ENCODE assay signal across 8 cellular contexts in the genomic region with DNA sequence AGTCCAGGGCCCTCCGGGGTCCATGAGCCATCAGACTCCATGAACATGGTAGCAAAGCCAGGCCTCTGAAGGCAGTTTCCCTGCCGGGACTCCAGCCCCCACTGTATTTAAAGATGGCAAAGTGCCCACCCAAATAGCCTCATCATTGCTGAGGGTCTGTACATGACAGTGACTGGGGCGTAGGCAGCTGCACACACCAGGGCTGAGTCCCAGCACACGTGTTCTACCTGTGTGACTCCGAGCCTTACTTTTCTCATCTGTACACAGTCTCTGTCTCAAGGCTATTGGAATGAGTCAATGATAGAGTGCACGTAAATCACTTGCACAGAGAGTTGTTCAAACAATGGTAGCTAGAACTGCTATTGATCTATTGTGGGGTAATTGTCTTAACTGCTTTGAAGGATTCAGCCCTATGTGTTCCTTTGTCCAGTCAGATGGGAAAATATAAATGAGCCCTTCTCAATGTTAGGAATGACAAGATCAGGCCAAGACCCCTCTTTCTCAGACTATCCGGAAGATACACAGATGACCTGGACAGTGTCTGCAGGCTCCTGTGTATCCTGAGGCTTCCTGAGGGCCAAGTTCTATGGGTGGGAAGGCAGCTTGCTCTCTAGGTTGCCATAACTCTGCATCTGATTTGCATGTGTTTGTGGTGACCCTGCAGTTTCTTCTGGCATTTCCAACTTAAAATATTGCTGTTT. TPM values are rescaled to one million over a fixed set of nuclear protein-coding genes. Genes with fewer than 3 reads are reported as not detected.
DNase-seq lines count a peak whose midpoint lies in the region; ATAC-seq and TF ChIP-seq lines count a peak whose summit lies in the region.

No MANE protein-coding gene starts in this region.

- no peak overlapping the region for H3K9ac ChIP-seq in mesenchymal stem cell (ENCODE audit: low read length)

- POLR2A ChIA-PET in activated CD8-positive, alpha-beta T cell treated with anti-CD3 and anti-CD28 coated beads, Interleukin-2, amount 10 ng/mL, durations not matched to agents 7 days and 5 days (lab: Charles Lee): interaction anchor here (0.8 to 11.9 kb wide), 7 partner anchors 8 to 86 kb away, joined by 3 to 276 read pairs (median 6); partner anchors contain the start of gene IKBKE

- H2BK15ac ChIP-seq in mesenchymal stem cell (ENCODE audit: low read depth, poor library complexity, severe bottlenecking): peak overlapping the region; percentile 65

- no peak overlapping the region for H2BK12ac ChIP-seq in mesenchymal stem cell (ENCODE audit: low read length in 2 of 2)

- TF ChIP-seq CTCF in testis (IDR thresholded peaks at IDR 0.05): no peak

- H4K8ac ChIP-seq in mesenchymal stem cell (ENCODE audit: low read length): no peak overlapping the region

- H3K36me3 Mint-ChIP-seq in activated CD8-positive, alpha-beta T cell treated with anti-CD3 and anti-CD28 coated beads, Interleukin-2, amount 10 ng/mL, durations not matched to agents 7 days and 5 days (ENCODE audit: low read depth): peaks cover 37% of the 10 kb centered on the region

- peaks cover 13% of the 10 kb centered on the region for H3K4me1 ChIP-seq in mesenchymal stem cell (ENCODE audit: control insufficient read depth, insufficient read depth, low read depth, low read length)
- H3K4me1 ChIP-seq in testis: peaks cover 31% of the 10 kb centered on the region

- H3K27me3 ChIP-seq in mesenchymal stem cell (ENCODE audit: control insufficient read depth in 1 of 2, insufficient read depth in 1 of 2, low read length in 2 of 2) (peaks cover 0 to 57% of the 10 kb centered on the region in 2 experiments), testis (no peaks in the 10 kb centered on the region)

- H3K27me3 Mint-ChIP-seq in activated CD8-positive, alpha-beta T cell treated with anti-CD3 and anti-CD28 coated beads, Interleukin-2, amount 10 ng/mL, durations not matched to agents 7 days and 5 days (ENCODE audit: low read depth): no peaks in the 10 kb centered on the region

- H3K4me3 ChIP-seq in mesenchymal stem cell (ENCODE audit: insufficient read depth in 1 of 2, low read depth in 1 of 2, low read length in 2 of 2): no peak overlapping the region
- H3K4me3 ChIP-seq in testis: no peak overlapping the region

- no peaks in the 10 kb centered on the region for H3K9me3 ChIP-seq in mesenchymal stem cell (ENCODE audit: control insufficient read depth, low read length)
- no peaks in the 10 kb centered on the region for H3K9me3 ChIP-seq in testis

- TF ChIP-seq POLR2A in testis (IDR thresholded peaks at IDR 0.05): no peak

- no peaks in the 10 kb centered on the region for H3K9me3 Mint-ChIP-seq in activated CD8-positive, alpha-beta T cell treated with anti-CD3 and anti-CD28 coated beads, Interleukin-2, amount 10 ng/mL, durations not matched to agents 7 days and 5 days (ENCODE audit: insufficient read depth)

- H2BK5ac ChIP-seq in mesenchymal stem cell (ENCODE audit: low read depth, low read length, poor library complexity, severe bottlenecking): no peak overlapping the region

- no peak overlapping the region for H3K4me2 ChIP-seq in mesenchymal stem cell (ENCODE audit: low read length, poor library complexity, severe bottlenecking)

- intact Hi-C loops in testis (cut with DNase I; ENCODE audit: low total_unique reads): no loop called here

- CTCF ChIA-PET in activated CD8-positive, alpha-beta T cell treated with anti-CD3 and anti-CD28 coated beads, Interleukin-2, amount 10 ng/mL, durations not matched to agents 7 days and 5 days (lab: Charles Lee): interaction anchor here (1.1 to 23.3 kb wide), 17 partner anchors 8 to 765 kb away, joined by 3 to 728 read pairs (median 4); partner anchors contain the start of genes CD55, EIF2D, IKBKE and RASSF5

- H2BK120ac ChIP-seq in mesenchymal stem cell (ENCODE audit: low read depth, low read length): no peak overlapping the region

- no peak overlapping the region for H3K14ac ChIP-seq in mesenchymal stem cell (ENCODE audit: low read length in 2 of 2)

- H2AK5ac ChIP-seq in mesenchymal stem cell (ENCODE audit: low read length, severe bottlenecking): no peak overlapping the region

- no peak overlapping the region for H3K4ac ChIP-seq in mesenchymal stem cell (ENCODE audit: low read depth in 1 of 2, low read length in 2 of 2)

- DNase-seq in COLO668 (lab: John Stamatoyannopoulos, UW; ENCODE audit: unreplicated experiment): peak; percentile 38
- no peak for DNase-seq in activated CD8-positive, alpha-beta T cell treated with anti-CD3 and anti-CD28 coated beads, Interleukin-2, amount 10 ng/mL, durations not matched to agents 7 days and 5 days
- no peak for DNase-seq in mesenchymal stem cell
- DNase-seq in effector CD8-positive, alpha-beta T cell (lab: John Stamatoyannopoulos, UW): no peak
- no peak for DNase-seq in islet precursor cell
- DNase-seq in UCSD-AML1 (lab: John Stamatoyannopoulos, UW; ENCODE audit: unreplicated experiment): no peak
- DNase-seq in testis: no peak

- H3K18ac ChIP-seq in mesenchymal stem cell (ENCODE audit: low read depth in 1 of 2, low read length in 2 of 2): no peak overlapping the region

- H3K79me1 ChIP-seq in mesenchymal stem cell (replicated peaks; ENCODE audit: low read length, poor library complexity, severe bottlenecking): no peaks in the 10 kb centered on the region

- peak overlapping the region; percentile 86 for H3K4me3 Mint-ChIP-seq in activated CD8-positive, alpha-beta T cell treated with anti-CD3 and anti-CD28 coated beads, Interleukin-2, amount 10 ng/mL, durations not matched to agents 7 days and 5 days

- H3K23ac ChIP-seq in mesenchymal stem cell (ENCODE audit: low read length in 2 of 2): no peak overlapping the region

- 85% methylated on average over 7 of the region's 7 CpGs for WGBS in mesenchymal stem cell
- 74 to 80% methylated on average over 7 of the region's 7 CpGs for WGBS in testis, 2 donors

- ATAC-seq in HG02870 (IDR thresholded peaks at IDR 0.05; ENCODE audit: unreplicated experiment): peak; percentile 45
- ATAC-seq in activated CD8-positive, alpha-beta T cell treated with anti-CD3 and anti-CD28 coated beads, Interleukin-2, amount 10 ng/mL, durations not matched to agents 7 days and 5 days: peak; percentile 21

- H3K27ac ChIP-seq in mesenchymal stem cell (ENCODE audit: low read length, poor library complexity, severe bottlenecking) (no peak overlapping the region), testis (no peak overlapping the region)

- H3K27ac Mint-ChIP-seq in activated CD8-positive, alpha-beta T cell treated with anti-CD3 and anti-CD28 coated beads, Interleukin-2, amount 10 ng/mL, durations not matched to agents 7 days and 5 days: peak overlapping the region; percentile 82

- no peak overlapping the region for H2AFZ ChIP-seq in mesenchymal stem cell (ENCODE audit: low read depth, low read length)

- H3K4me1 Mint-ChIP-seq in activated CD8-positive, alpha-beta T cell treated with anti-CD3 and anti-CD28 coated beads, Interleukin-2, amount 10 ng/mL, durations not matched to agents 7 days and 5 days (ENCODE audit: low read depth): peaks cover 67% of the 10 kb centered on the region

- no peaks in the 10 kb centered on the region for H3K36me3 ChIP-seq in mesenchymal stem cell (ENCODE audit: control insufficient read depth in 1 of 2, insufficient read depth in 2 of 2, low read depth in 1 of 2, low read length in 2 of 2)
- no peaks in the 10 kb centered on the region for H3K36me3 ChIP-seq in testis (ENCODE audit: low read depth, missing control alignments)

- H4K91ac ChIP-seq in mesenchymal stem cell (ENCODE audit: low read length): no peak overlapping the region

RNA-seq across cellular contexts. Expression of gene RASSF5, which starts 48.9 kb away (rescaled TPM):
- total RNA-seq in activated CD8-positive, alpha-beta T cell treated with anti-CD3 and anti-CD28 coated beads, Interleukin-2, amount 10 ng/mL, durations not matched to agents 7 days and 5 days: 100 to 1,000 TPM; 192 to 195 TPM
- polyA plus RNA-seq in mesenchymal stem cell (2013, experiment 1 of 2): 0.93 TPM
- 1.2 TPM for polyA plus RNA-seq in mesenchymal stem cell (2013, experiment 2 of 2)
- total RNA-seq in testis: 1 to 10 TPM; 4.3 to 8.4 TPM
- 5.9 TPM for polyA plus RNA-seq in testis (ENCODE audit: insufficient read depth, low read depth, low replicate concordance)

RNA-seq across cellular contexts. Expression of gene EIF2D, which starts 56.1 kb away (rescaled TPM):
- 10 to 100 TPM; 41.6 to 45.1 TPM for total RNA-seq in activated CD8-positive, alpha-beta T cell treated with anti-CD3 and anti-CD28 coated beads, Interleukin-2, amount 10 ng/mL, durations not matched to agents 7 days and 5 days
- polyA plus RNA-seq in mesenchymal stem cell (2013, experiment 1 of 2): 35.2 TPM
- polyA plus RNA-seq in mesenchymal stem cell (2013, experiment 2 of 2): 37.7 TPM
- 10 to 100 TPM; 54.8 to 59.4 TPM for total RNA-seq in testis
- 65.3 TPM for polyA plus RNA-seq in testis (ENCODE audit: insufficient read depth, low read depth, low replicate concordance)

Comparison
In these comparisons a context has a peak if more than half of its experiments do, and no peak if none do; other contexts are left out.
1. RNA of gene RASSF5, which starts 48.9 kb away (total RNA-seq): 192 to 195 TPM in activated CD8-positive, alpha-beta T cell treated with anti-CD3 and anti-CD28 coated beads, Interleukin-2, amount 10 ng/mL, durations not matched to agents 7 days and 5 days; 4.3 to 8.4 TPM in testis; every median in the first group is over 10 times any median in the second.